In the genomic region with DNA sequence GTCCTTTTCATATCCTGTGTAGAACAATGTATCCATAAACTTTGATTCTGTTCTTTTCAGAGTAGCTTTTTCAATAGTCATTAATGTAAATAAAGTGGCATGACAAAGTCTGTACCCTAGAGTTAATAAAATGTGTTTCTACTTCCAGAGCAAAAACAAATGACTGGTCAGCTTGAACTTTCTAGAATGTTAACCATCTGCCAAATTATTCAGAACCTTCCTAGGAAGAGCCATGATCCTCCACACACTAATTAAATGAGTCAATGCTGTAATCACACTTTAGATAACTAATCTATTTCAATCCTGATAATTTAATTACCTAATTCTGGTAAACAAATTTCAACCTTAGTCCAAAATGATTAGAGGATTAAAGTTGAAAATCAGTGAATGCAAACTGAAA, we compare ENCODE assay signal across 22 cellular contexts.
DNase-seq lines count a peak whose midpoint lies in the region; ATAC-seq and TF ChIP-seq lines count a peak whose summit lies in the region.
"Had no signal": no experiment of that assay in that cellular context is flagged by ENCODE, and none has a peak within 500 bp of the region (broad histone marks: within the 10 kb centered on the region; RNA-seq: fewer than 3 reads in every experiment).

No MANE protein-coding gene starts in this region.

- peaks cover 29% of the 10 kb centered on the region for H3K36me3 ChIP-seq in SJCRH30
- H3K36me3 ChIP-seq in A673 (ENCODE audit: insufficient read depth, low read length, poor library complexity, severe bottlenecking) = peaks cover 9% of the 10 kb centered on the region
- H3K36me3 ChIP-seq: tibial artery, WERI-Rb-1 had no signal

- DNase-seq in GM04503 (ENCODE audit: low read depth) = peak; percentile 44
- peak; percentile 41 to 57 for DNase-seq in cardiac fibroblast (ENCODE audit: low read depth in 2 of 2)
- peak; percentile 60 for DNase-seq in fibroblast of the aortic adventitia (ENCODE audit: low read depth)
- DNase-seq in stimulated activated naive B cell treated with anti-CD40 and anti-IgM and Interleukin-4, amounts not matched to agents 10 μg/mL and 1 μg/mL and 100 μg/mL, for 72 hours = no peak
- DNase-seq in SJCRH30 = no peak
- DNase-seq in mesenteric fat pad (ENCODE audit: low spot score) = no peak
- DNase-seq in A673 (ENCODE audit: low spot score) = no peak
- DNase-seq: activated CD4-positive, alpha-beta memory T cell treated with anti-CD3 and anti-CD28 coated beads for 36 hours; dorsolateral prefrontal cortex; HCEC 1CT; KBM-7; mammary epithelial cell; NCI-H69; nucleus accumbens; retina; stimulated activated CD4-positive, alpha-beta T cell treated with anti-CD3 and anti-CD28 coated beads, Interleukin-4, amount 100 ng/mL, for 4 hours; tibial artery; WERI-Rb-1 had no signal

- no peak overlapping the region for H3K4me3 Mint-ChIP-seq in stimulated activated naive B cell treated with anti-CD40 and anti-IgM and Interleukin-4, amounts not matched to agents 10 μg/mL and 1 μg/mL and 100 μg/mL, for 72 hours
- H3K4me3 Mint-ChIP-seq: activated CD4-positive, alpha-beta memory T cell treated with anti-CD3 and anti-CD28 coated beads for 36 hours; stimulated activated naive CD8-positive, alpha-beta T cell treated with anti-CD3 and anti-CD28 coated beads, Interleukin-15, Interleukin-2, amounts not matched to agents 100 ng/mL and 50 ng/mL, for 24 hours had no signal

- POLR2A ChIA-PET in A673 (lab: Charles Lee; ENCODE audit: low non-redundant PET) = no interaction called here

- no peaks in the 10 kb centered on the region for H3K4me1 Mint-ChIP-seq in stimulated activated naive B cell treated with anti-CD40 and anti-IgM and Interleukin-4, amounts not matched to agents 10 μg/mL and 1 μg/mL and 100 μg/mL, for 72 hours

- no peaks in the 10 kb centered on the region for H3K36me3 Mint-ChIP-seq in stimulated activated naive B cell treated with anti-CD40 and anti-IgM and Interleukin-4, amounts not matched to agents 10 μg/mL and 1 μg/mL and 100 μg/mL, for 72 hours

- H3K9me3 ChIP-seq in SJCRH30 (replicated peaks) (no peaks in the 10 kb centered on the region), A673 (ENCODE audit: low read depth, low read length, poor library complexity, severe bottlenecking) (no peaks in the 10 kb centered on the region)
- H3K9me3 ChIP-seq: BLaER1, tibial artery had no signal

- H3K4me3 ChIP-seq in cardiac fibroblast (replicated peaks in 1 of 2; ENCODE audit: low read depth in 2 of 2, low read length in 2 of 2) = no peak overlapping the region
- H3K4me3 ChIP-seq in fibroblast of the aortic adventitia (ENCODE audit: low read depth, low read length) = no peak overlapping the region
- H3K4me3 ChIP-seq in SJCRH30 = no peak overlapping the region
- H3K4me3 ChIP-seq in A673 (ENCODE audit: low read depth, low read length, poor library complexity, severe bottlenecking) = no peak overlapping the region
- H3K4me3 ChIP-seq: BLaER1, dorsolateral prefrontal cortex, tibial artery had no signal

- TF ChIP-seq CTCF in cardiac fibroblast (IDR thresholded peaks at IDR 0.05; ENCODE audit: low read depth, low read length) = no peak
- TF ChIP-seq CTCF in fibroblast of the aortic adventitia (IDR thresholded peaks at IDR 0.05; ENCODE audit: insufficient read depth, low read length) = no peak
- TF ChIP-seq CTCF in A673 (conservative IDR thresholded peaks at IDR 0.05; ENCODE audit: low read depth, low read length) = no peak

- no peaks in the 10 kb centered on the region for H3K27me3 Mint-ChIP-seq in stimulated activated naive B cell treated with anti-CD40 and anti-IgM and Interleukin-4, amounts not matched to agents 10 μg/mL and 1 μg/mL and 100 μg/mL, for 72 hours
- H3K27me3 Mint-ChIP-seq: activated CD4-positive, alpha-beta memory T cell treated with anti-CD3 and anti-CD28 coated beads for 36 hours; stimulated activated naive CD8-positive, alpha-beta T cell treated with anti-CD3 and anti-CD28 coated beads, Interleukin-15, Interleukin-2, amounts not matched to agents 100 ng/mL and 50 ng/mL, for 24 hours had no signal

- no peak overlapping the region for H3K27ac ChIP-seq in SJCRH30
- H3K27ac ChIP-seq in A673 (ENCODE audit: low read depth, low read length, poor library complexity, severe bottlenecking) = no peak overlapping the region
- H3K27ac ChIP-seq: BLaER1, dorsolateral prefrontal cortex, epithelial cell of prostate, RWPE1, tibial artery, WERI-Rb-1 had no signal

- no peaks in the 10 kb centered on the region for H3K4me1 ChIP-seq in SJCRH30
- H3K4me1 ChIP-seq in A673 (ENCODE audit: insufficient read depth, low read length, poor library complexity, severe bottlenecking) = peaks cover 32% of the 10 kb centered on the region
- H3K4me1 ChIP-seq: BLaER1, tibial artery had no signal

- CTCF ChIA-PET in A673 (lab: Charles Lee) = no interaction called here

- H3K27me3 ChIP-seq in SJCRH30 (no peaks in the 10 kb centered on the region), A673 (replicated peaks; ENCODE audit: insufficient read depth, low read depth, low read length, poor library complexity) (no peaks in the 10 kb centered on the region)
- H3K27me3 ChIP-seq: BLaER1, dorsolateral prefrontal cortex, tibial artery had no signal

- intact Hi-C loops in A673 (cut with micrococcal nuclease; ENCODE audit: unreplicated experiment) = loop anchor here (5.0 kb wide), 1 partner anchor 128 kb away; no protein-coding TSS in a partner anchor

- ATAC-seq in stimulated activated naive B cell treated with anti-CD40 and anti-IgM and Interleukin-4, amounts not matched to agents 10 μg/mL and 1 μg/mL and 100 μg/mL, for 72 hours (replicated peaks) = no peak

- no peaks in the 10 kb centered on the region for H3K9me3 Mint-ChIP-seq in stimulated activated naive B cell treated with anti-CD40 and anti-IgM and Interleukin-4, amounts not matched to agents 10 μg/mL and 1 μg/mL and 100 μg/mL, for 72 hours
- H3K9me3 Mint-ChIP-seq: activated CD4-positive, alpha-beta memory T cell treated with anti-CD3 and anti-CD28 coated beads for 36 hours; stimulated activated naive CD8-positive, alpha-beta T cell treated with anti-CD3 and anti-CD28 coated beads, Interleukin-15, Interleukin-2, amounts not matched to agents 100 ng/mL and 50 ng/mL, for 24 hours had no signal

- H3K27ac Mint-ChIP-seq in stimulated activated naive B cell treated with anti-CD40 and anti-IgM and Interleukin-4, amounts not matched to agents 10 μg/mL and 1 μg/mL and 100 μg/mL, for 72 hours = peak overlapping the region; percentile 7
- H3K27ac Mint-ChIP-seq: activated CD4-positive, alpha-beta memory T cell treated with anti-CD3 and anti-CD28 coated beads for 36 hours; stimulated activated naive CD8-positive, alpha-beta T cell treated with anti-CD3 and anti-CD28 coated beads, Interleukin-15, Interleukin-2, amounts not matched to agents 100 ng/mL and 50 ng/mL, for 24 hours had no signal

- no TSS peak for BruUV-seq in A673 (replicated peaks; lab: Mats Ljungman, UMichigan)

Comparison
In these comparisons a context has a peak if more than half of its experiments do, and no peak if none do; other contexts are left out.
1. DNase-seq: peak in GM04503 (single experiment), cardiac fibroblast (2 of 2) and fibroblast of the aortic adventitia (single experiment); none in stimulated activated naive B cell treated with anti-CD40 and anti-IgM and Interleukin-4, amounts not matched to agents 10 μg/mL and 1 μg/mL and 100 μg/mL, for 72 hours (single experiment), SJCRH30 (0 of 2), mesenteric fat pad (single experiment) and A673 (single experiment).